Comparison of ENCODE assay signal across 27 cellular contexts in the genomic region with DNA sequence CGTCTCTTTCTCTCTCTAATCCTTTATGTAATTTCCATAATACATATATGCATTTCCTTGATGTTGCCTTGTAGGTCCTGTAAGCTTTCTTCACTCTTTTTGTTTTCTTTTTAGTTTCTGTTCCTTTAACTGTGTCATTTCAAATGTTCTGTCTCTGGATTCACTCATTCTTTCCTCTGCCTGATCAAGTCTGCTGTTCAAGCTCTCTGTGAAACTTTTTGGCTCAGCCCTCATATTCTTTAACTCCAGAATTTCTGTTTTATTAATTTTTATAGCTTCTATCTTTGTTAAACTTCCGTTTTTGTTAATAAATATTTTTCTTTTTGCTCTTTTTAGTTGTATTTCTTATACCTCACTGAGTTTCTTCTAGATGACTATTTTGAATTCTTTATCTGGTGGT.
DNase-seq lines count a peak whose midpoint lies in the region; ATAC-seq, FAIRE-seq and TF ChIP-seq lines count a peak whose summit lies in the region.
"Had no signal": no experiment of that assay in that cellular context is flagged by ENCODE, and none has a peak within 500 bp of the region (broad histone marks: within the 10 kb centered on the region; RNA-seq: fewer than 3 reads in every experiment).

No MANE protein-coding gene starts in this region.

- H3K9ac ChIP-seq in HepG2 (ENCODE audit: insufficient read depth, low read depth, low read length): no peak overlapping the region
- H3K9ac ChIP-seq: BLaER1; BLaER1 treated with 17β-estradiol and CSF1 and Interleukin-3, amounts not matched to agents 10 nM and 100 nM had no signal

- H3K4me3 ChIP-seq in HepG2 (replicated peaks in 1 of 3; ENCODE audit: insufficient read depth in 1 of 3, low read depth in 2 of 3, low read length in 3 of 3) (no peak overlapping the region), right lobe of liver (no peak overlapping the region)
- H3K4me3 ChIP-seq: A549; BLaER1; BLaER1 treated with 17β-estradiol and CSF1 and Interleukin-3, amounts not matched to agents 10 nM and 100 nM had no signal

- no peak overlapping the region for H2AFZ ChIP-seq in HepG2 (ENCODE audit: low read length)

- no peaks in the 10 kb centered on the region for H4K20me1 ChIP-seq in HepG2 (ENCODE audit: insufficient read depth, low read length)
- H4K20me1 ChIP-seq: BLaER1; BLaER1 treated with 17β-estradiol and CSF1 and Interleukin-3, amounts not matched to agents 10 nM and 100 nM had no signal

- H3K36me3 ChIP-seq in HepG2 (replicated peaks in 1 of 2; ENCODE audit: control insufficient read depth in 1 of 2, insufficient read depth in 2 of 2, low read length in 2 of 2): no peaks in the 10 kb centered on the region
- no peaks in the 10 kb centered on the region for H3K36me3 ChIP-seq in right lobe of liver
- H3K36me3 ChIP-seq: BE2C; BLaER1; BLaER1 treated with 17β-estradiol and CSF1 and Interleukin-3, amounts not matched to agents 10 nM and 100 nM had no signal

- TF ChIP-seq CTCF in HepG2 (CRISPR knock-in tag; IDR thresholded peaks at IDR 0.05) (no peak), right lobe of liver (IDR thresholded peaks at IDR 0.05) (no peak)

- in situ Hi-C loops in HepG2 (cut with HindIII; ENCODE audit: extremely low pct_ligation_motif_present, low pct_unique_long_range_greater_than_20kb): no loop called here

- no peak for FAIRE-seq in HepG2 (lab: Jason Lieb, UNC)
- FAIRE-seq: A549 had no signal

- H3K27me3 ChIP-seq in HepG2 (ENCODE audit: control insufficient read depth in 1 of 2, insufficient read depth in 2 of 2, low read length in 2 of 2) (no peaks in the 10 kb centered on the region), right lobe of liver (no peaks in the 10 kb centered on the region)
- H3K27me3 ChIP-seq: BE2C; BLaER1; BLaER1 treated with 17β-estradiol and CSF1 and Interleukin-3, amounts not matched to agents 10 nM and 100 nM had no signal

- no peak for TF ChIP-seq POLR2A in HepG2 (IDR thresholded peaks at IDR 0.05; ENCODE audit: insufficient read depth in 1 of 2, low read depth in 2 of 2, low read length in 2 of 2)
- TF ChIP-seq POLR2A in right lobe of liver (IDR thresholded peaks at IDR 0.05): no peak

- ATAC-seq in HepG2 (no peak), right lobe of liver (no peak)
- ATAC-seq: A549; CD8-positive, alpha-beta T cell had no signal

- no peak for TF ChIP-seq RAD21 in HepG2 (CRISPR knock-in tag; IDR thresholded peaks at IDR 0.05)

- CTCF ChIA-PET in HepG2 (lab: Yijun Ruan, JAX; ENCODE audit: low intra/inter-chr PET ratio, low total read pairs): no interaction called here

- POLR2A ChIA-PET in HepG2 (lab: Yijun Ruan, JAX): no interaction called here

- no peak overlapping the region for H3K4me2 ChIP-seq in HepG2 (ENCODE audit: low read depth, low read length)
- H3K4me2 ChIP-seq: A549; BLaER1; BLaER1 treated with 17β-estradiol and CSF1 and Interleukin-3, amounts not matched to agents 10 nM and 100 nM had no signal

- intact Hi-C loops in HepG2 (cut with micrococcal nuclease; ENCODE audit: unreplicated experiment): no loop called here
- intact Hi-C loops in right lobe of liver (cut with DNase I): no loop called here

- BruUV-seq in HepG2 (replicated peaks; lab: Mats Ljungman, UMichigan): no TSS peak

- H3K4me1 ChIP-seq in HepG2 (ENCODE audit: insufficient read depth, low read length): no peaks in the 10 kb centered on the region
- H3K4me1 ChIP-seq in right lobe of liver: no peaks in the 10 kb centered on the region
- H3K4me1 ChIP-seq: A549; BE2C; BLaER1; BLaER1 treated with 17β-estradiol and CSF1 and Interleukin-3, amounts not matched to agents 10 nM and 100 nM; Caco-2 had no signal

- DNase-seq in HepG2 (ENCODE audit: low spot score) (no peak), right lobe of liver (no peak)
- DNase-seq: 8988T; ACHN; AML-193; BE2C; C1 segment of cervical spinal cord; Caco-2; Calu3; CD4-positive, alpha-beta memory T cell; CD4-positive, alpha-beta T cell; CD4-positive, CD25-positive, alpha-beta regulatory T cell; CD8-positive, alpha-beta memory T cell; CD8-positive, alpha-beta T cell; COR-L47; DMS 273 treated with DMSO at 0.1 percent for 48 hours; DMS153; DMS53; DMS79; DMS79 treated with DMSO at 0.1 percent for 48 hours; DND-41; EL had no signal

- no peaks in the 10 kb centered on the region for H3K79me2 ChIP-seq in HepG2 (ENCODE audit: insufficient read depth, low read length)

- no peak for TF ChIP-seq EP300 in HepG2 (IDR thresholded peaks at IDR 0.05; ENCODE audit: low read depth in 2 of 2, low read length in 2 of 2)
- TF ChIP-seq EP300 in HepG2 (CRISPR knock-in tag; IDR thresholded peaks at IDR 0.05; ENCODE audit: borderline replicate concordance): no peak

- H3K27ac ChIP-seq in HepG2 (ENCODE audit: extremely low read length, insufficient read depth, low read length) (no peak overlapping the region), right lobe of liver (no peak overlapping the region)
- H3K27ac ChIP-seq: 22Rv1; A549; BLaER1; BLaER1 treated with 17β-estradiol and CSF1 and Interleukin-3, amounts not matched to agents 10 nM and 100 nM; C4-2B had no signal

- 3% methylated on average over 2 of the region's 2 CpGs for WGBS in HepG2 (ENCODE audit: low lambda C conversion rate)
- WGBS in right lobe of liver (ENCODE audit: insufficient coverage, low coverage, low lambda C conversion rate, missing lambda C conversion rate): 37% methylated on average over 2 of the region's 2 CpGs

- peaks cover 36% of the 10 kb centered on the region for H3K9me3 ChIP-seq in HepG2 (ENCODE audit: low read length)
- H3K9me3 ChIP-seq in right lobe of liver: peaks cover 0 to 4% (median 0%) of the 10 kb centered on the region in 4 donors
- H3K9me3 ChIP-seq: BE2C had no signal

TF ChIP-seq in HepG2, 621 proteins besides CTCF, POLR2A, EP300 and RAD21:
- TF ChIP-seq ZNF160 (CRISPR knock-in tag; IDR thresholded peaks at IDR 0.05): peak; percentile 97
- TF ChIP-seq, protein P1, sequence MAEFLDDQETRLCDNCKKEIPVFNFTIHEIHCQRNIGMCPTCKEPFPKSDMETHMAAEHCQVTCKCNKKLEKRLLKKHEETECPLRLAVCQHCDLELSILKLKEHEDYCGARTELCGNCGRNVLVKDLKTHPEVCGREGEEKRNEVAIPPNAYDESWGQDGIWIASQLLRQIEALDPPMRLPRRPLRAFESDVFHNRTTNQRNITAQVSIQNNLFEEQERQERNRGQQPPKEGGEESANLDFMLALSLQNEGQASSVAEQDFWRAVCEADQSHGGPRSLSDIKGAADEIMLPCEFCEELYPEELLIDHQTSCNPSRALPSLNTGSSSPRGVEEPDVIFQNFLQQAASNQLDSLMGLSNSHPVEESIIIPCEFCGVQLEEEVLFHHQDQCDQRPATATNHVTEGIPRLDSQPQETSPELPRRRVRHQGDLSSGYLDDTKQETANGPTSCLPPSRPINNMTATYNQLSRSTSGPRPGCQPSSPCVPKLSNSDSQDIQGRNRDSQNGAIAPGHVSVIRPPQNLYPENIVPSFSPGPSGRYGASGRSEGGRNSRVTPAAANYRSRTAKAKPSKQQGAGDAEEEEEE (CRISPR knock-in tag; IDR thresholded peaks at IDR 0.05; ENCODE audit: borderline replicate concordance): no peak
TF ChIP-seq in HepG2: peak in this region for 1.
